8 cellular contexts compared by ENCODE assay signal in genomic region chr11:59186130-59186594, GRCh38. TPM values are rescaled to one million over a fixed set of nuclear protein-coding genes. Genes with fewer than 3 reads are reported as not detected.
DNase-seq lines count a peak whose midpoint lies in the region; ATAC-seq, FAIRE-seq and TF ChIP-seq lines count a peak whose summit lies in the region.

No MANE protein-coding gene starts in this region.

- TF ChIP-seq CTCF in BJ (IDR thresholded peaks at IDR 0.05; ENCODE audit: insufficient read depth, low read depth, low read length) = peak; percentile 64
- peak; percentile 50 to 62 for TF ChIP-seq CTCF in endothelial cell of umbilical vein (IDR thresholded peaks at IDR 0.05; ENCODE audit: extremely low read depth in 1 of 2, insufficient read depth in 1 of 2, low read depth in 1 of 2, low read length in 2 of 2)
- TF ChIP-seq CTCF in parathyroid adenoma (IDR thresholded peaks at IDR 0.05) = peak; percentile 31

- no peak for FAIRE-seq in endothelial cell of umbilical vein (lab: Jason Lieb, UNC)

- CTCF ChIA-PET in BJ (lab: Yijun Ruan, JAX) = interaction anchor here (1.0 to 14.0 kb wide), 9 partner anchors 8 to 32 kb away, joined by 3 to 160 read pairs (median 6); partner anchors contain the start of gene DTX4
- CTCF ChIA-PET in endothelial cell of umbilical vein (lab: Charles Lee) = interaction anchor here (0.6 to 6.4 kb wide), 15 partner anchors 9 to 213 kb away, joined by 3 to 74 read pairs (median 5); partner anchors contain the start of gene DTX4

- H3K4me1 ChIP-seq in endothelial cell of umbilical vein (ENCODE audit: control insufficient read depth, extremely low read depth, insufficient read depth, low read length) = peaks cover 2% of the 10 kb centered on the region
- no peaks in the 10 kb centered on the region for H3K4me1 ChIP-seq in parathyroid adenoma

- H3K9ac ChIP-seq in endothelial cell of umbilical vein (replicated peaks; ENCODE audit: extremely low read depth, insufficient read depth, low read length) = no peak overlapping the region
- H3K9ac ChIP-seq in parathyroid adenoma = no peak overlapping the region

- H3K4me2 ChIP-seq in endothelial cell of umbilical vein (ENCODE audit: insufficient read depth, low read length) = no peak overlapping the region
- no peak overlapping the region for H3K4me2 ChIP-seq in parathyroid adenoma (ENCODE audit: low read length)

- H3K9me3 ChIP-seq in endothelial cell of umbilical vein (replicated peaks; ENCODE audit: control insufficient read depth, insufficient read depth, low read length) = no peaks in the 10 kb centered on the region
- H3K9me3 ChIP-seq in parathyroid adenoma (ENCODE audit: control insufficient read depth, low read length) = no peaks in the 10 kb centered on the region

- H2AFZ ChIP-seq in endothelial cell of umbilical vein (ENCODE audit: low read depth, low read length) (no peak overlapping the region), parathyroid adenoma (no peak overlapping the region)

- no peak for TF ChIP-seq POLR2A in endothelial cell of umbilical vein (IDR thresholded peaks at IDR 0.05; ENCODE audit: low read depth, low read length)

- peak; percentile 71 for ATAC-seq in GM18909 (IDR thresholded peaks at IDR 0.05; ENCODE audit: poor library complexity, unreplicated experiment)
- ATAC-seq in GM21528 (IDR thresholded peaks at IDR 0.05; ENCODE audit: low FRiP score, unreplicated experiment) = no peak

- H3K36me3 ChIP-seq in BJ (ENCODE audit: control insufficient read depth, insufficient read depth, low read length) = no peaks in the 10 kb centered on the region
- H3K36me3 ChIP-seq in endothelial cell of umbilical vein (ENCODE audit: control insufficient read depth in 2 of 2, extremely low read depth in 1 of 2, insufficient read depth in 2 of 2, low read length in 2 of 2) = no peaks in the 10 kb centered on the region
- H3K36me3 ChIP-seq in parathyroid adenoma (ENCODE audit: control insufficient read depth, insufficient read depth, low read length) = no peaks in the 10 kb centered on the region

- H3K27ac ChIP-seq in endothelial cell of umbilical vein (ENCODE audit: insufficient read depth, low read depth, low read length) = no peak overlapping the region
- no peak overlapping the region for H3K27ac ChIP-seq in parathyroid adenoma

- dilution Hi-C loops in endothelial cell of umbilical vein (cut with MboI; ENCODE audit: extremely low pct_ligation_motif_present, low sequenced_read_pairs) = no loop called here

- H3K9me3 Mint-ChIP-seq in activated CD4-positive, alpha-beta T cell treated with anti-CD3 and anti-CD28 coated beads, Interleukin-2, amount 10 ng/mL, durations not matched to agents 24 days and 14 days = no peaks in the 10 kb centered on the region

- intact Hi-C loops in activated CD4-positive, alpha-beta T cell treated with anti-CD3 and anti-CD28 coated beads, Interleukin-2, amount 10 ng/mL, durations not matched to agents 24 days and 14 days (cut with micrococcal nuclease) = no loop called here
- intact Hi-C loops in endothelial cell of umbilical vein (cut with micrococcal nuclease) = loop anchor here (1.0 kb wide), 1 partner anchor 15 kb away; no protein-coding TSS in a partner anchor

- no peaks in the 10 kb centered on the region; the same call in 1 of the 2 replicates for H3K27me3 ChIP-seq in BJ (ENCODE audit: control insufficient read depth, insufficient read depth, low read length)
- H3K27me3 ChIP-seq in endothelial cell of umbilical vein (ENCODE audit: control insufficient read depth in 2 of 2, insufficient read depth in 2 of 2, low read length in 2 of 2) = peaks cover 4 to 11% of the 10 kb centered on the region in 2 experiments
- no peaks in the 10 kb centered on the region for H3K27me3 ChIP-seq in parathyroid adenoma (ENCODE audit: control insufficient read depth, insufficient read depth, low read length)

- no peaks in the 10 kb centered on the region for H3K79me2 ChIP-seq in endothelial cell of umbilical vein (ENCODE audit: control insufficient read depth, insufficient read depth, low read length)
- no peaks in the 10 kb centered on the region for H3K79me2 ChIP-seq in parathyroid adenoma

- no peak overlapping the region for H3K4me3 ChIP-seq in BJ (ENCODE audit: low read depth, low read length)
- H3K4me3 ChIP-seq in endothelial cell of umbilical vein (replicated peaks in 1 of 3; ENCODE audit: insufficient read depth in 1 of 3, low read depth in 1 of 3, low read length in 3 of 3) = no peak overlapping the region
- H3K4me3 ChIP-seq in parathyroid adenoma (ENCODE audit: low read depth, low read length) = no peak overlapping the region

- H3K4me3 Mint-ChIP-seq in activated CD4-positive, alpha-beta T cell treated with anti-CD3 and anti-CD28 coated beads, Interleukin-2, amount 10 ng/mL, durations not matched to agents 24 days and 14 days = no peak overlapping the region

- POLR2A ChIA-PET in BJ (lab: Charles Lee) (no interaction called here), endothelial cell of umbilical vein (lab: Charles Lee) (no interaction called here)

- H4K20me1 ChIP-seq in endothelial cell of umbilical vein (replicated peaks; ENCODE audit: control insufficient read depth, extremely low read depth, insufficient read depth, low read length) = no peaks in the 10 kb centered on the region

- no TSS peak for BruUV-seq in endothelial cell of umbilical vein (replicated peaks; lab: Mats Ljungman, UMichigan)

- H3K36me3 Mint-ChIP-seq in activated CD4-positive, alpha-beta T cell treated with anti-CD3 and anti-CD28 coated beads, Interleukin-2, amount 10 ng/mL, durations not matched to agents 24 days and 14 days (ENCODE audit: low read depth) = no peaks in the 10 kb centered on the region

- no peak overlapping the region for H3K27ac Mint-ChIP-seq in activated CD4-positive, alpha-beta T cell treated with anti-CD3 and anti-CD28 coated beads, Interleukin-2, amount 10 ng/mL, durations not matched to agents 24 days and 14 days

- peaks cover 2% of the 10 kb centered on the region for H3K4me1 Mint-ChIP-seq in activated CD4-positive, alpha-beta T cell treated with anti-CD3 and anti-CD28 coated beads, Interleukin-2, amount 10 ng/mL, durations not matched to agents 24 days and 14 days

- no peak for DNase-seq in BJ (ENCODE audit: low read depth)
- peak; percentile 48 for DNase-seq in HT1080 (ENCODE audit: low read depth)
- DNase-seq in activated CD4-positive, alpha-beta T cell treated with anti-CD3 and anti-CD28 coated beads, Interleukin-2, amount 10 ng/mL, durations not matched to agents 24 days and 14 days = peak; percentile 84
- peak; percentile 3 for DNase-seq in endothelial cell of umbilical vein (ENCODE audit: low read depth, low spot score)
- DNase-seq in SW 1271 (lab: John Stamatoyannopoulos, UW) = no peak

- peaks cover 24% of the 10 kb centered on the region for H3K27me3 Mint-ChIP-seq in activated CD4-positive, alpha-beta T cell treated with anti-CD3 and anti-CD28 coated beads, Interleukin-2, amount 10 ng/mL, durations not matched to agents 24 days and 14 days

- no peaks in the 10 kb centered on the region for H3K9me1 ChIP-seq in endothelial cell of umbilical vein (replicated peaks; ENCODE audit: control insufficient read depth, extremely low read depth, insufficient read depth, low read length)

RNA-seq across cellular contexts. Expression of gene DTX4, which starts 14.2 kb away (rescaled TPM):
- polyA plus RNA-seq in BJ (2011; rRNA removed) (0.98 and 1.2 TPM in 2 replicates), endothelial cell of umbilical vein (0.06 and 0.08 TPM in 2 replicates)
- 2.4 and 2.6 TPM in 2 replicates for polyA minus RNA-seq in BJ (2011; rRNA and poly(A)+ RNA removed)
- 1.2 and 2.8 TPM in 2 replicates for total RNA-seq in HT1080 (2014; rRNA removed; shearing (Covaris generic))
- polyA plus RNA-seq in HT1080 (2015; cell fraction: cytosol; rRNA removed) = 0.67 and 1.3 TPM in 2 replicates
- polyA plus RNA-seq in HT1080 (2015; cell fraction: nucleus; rRNA removed) = 1.00 and 1.4 TPM in 2 replicates
- 0.17 and 0.47 TPM in 2 replicates for total RNA-seq in activated CD4-positive, alpha-beta T cell treated with anti-CD3 and anti-CD28 coated beads, Interleukin-2, amount 10 ng/mL, durations not matched to agents 24 days and 14 days
- total RNA-seq in endothelial cell of umbilical vein = 0.51 and 0.91 TPM in 2 replicates
- 0.06 and 0.08 TPM in 2 replicates for polyA plus RNA-seq in endothelial cell of umbilical vein (2011; cell fraction: cytosol; rRNA removed)
- polyA plus RNA-seq in endothelial cell of umbilical vein (2011; cell fraction: nucleus; rRNA removed) = 0.14 and 0.18 TPM in 2 replicates
- polyA plus RNA-seq in endothelial cell of umbilical vein (2012) = 0.27 and 0.49 TPM in 2 replicates
- 0.19 and 0.34 TPM in 2 replicates for polyA minus RNA-seq in endothelial cell of umbilical vein
- 5.6 TPM for polyA minus RNA-seq in endothelial cell of umbilical vein (2011; cell fraction: cytosol; rRNA and poly(A)+ RNA removed)
- 0.05 and 0.24 TPM in 2 replicates for polyA minus RNA-seq in endothelial cell of umbilical vein (2011; cell fraction: nucleus; rRNA and poly(A)+ RNA removed)

RNA-seq across cellular contexts. Expression of gene MPEG1, which starts 26.6 kb away (rescaled TPM):
- polyA plus RNA-seq in BJ (2011; rRNA removed) (not detected in 2 replicates), endothelial cell of umbilical vein (not detected in 2 replicates)
- polyA minus RNA-seq in BJ (2011; rRNA and poly(A)+ RNA removed) = not detected in 2 replicates
- total RNA-seq in HT1080 (2014; rRNA removed; shearing (Covaris generic)) = not detected in 2 replicates
- not detected in 2 replicates for polyA plus RNA-seq in HT1080 (2015; cell fraction: cytosol; rRNA removed)
- not detected in 2 replicates for polyA plus RNA-seq in HT1080 (2015; cell fraction: nucleus; rRNA removed)
- total RNA-seq in activated CD4-positive, alpha-beta T cell treated with anti-CD3 and anti-CD28 coated beads, Interleukin-2, amount 10 ng/mL, durations not matched to agents 24 days and 14 days = not detected in 2 replicates
- total RNA-seq in endothelial cell of umbilical vein = not detected in 2 replicates
- polyA plus RNA-seq in endothelial cell of umbilical vein (2011; cell fraction: cytosol; rRNA removed) = not detected in 2 replicates
- not detected in 2 replicates for polyA plus RNA-seq in endothelial cell of umbilical vein (2011; cell fraction: nucleus; rRNA removed)
- polyA plus RNA-seq in endothelial cell of umbilical vein (2012) = not detected in 2 replicates
- polyA minus RNA-seq in endothelial cell of umbilical vein = not detected in 2 replicates
- polyA minus RNA-seq in endothelial cell of umbilical vein (2011; cell fraction: cytosol; rRNA and poly(A)+ RNA removed) = not detected
- not detected in 2 replicates for polyA minus RNA-seq in endothelial cell of umbilical vein (2011; cell fraction: nucleus; rRNA and poly(A)+ RNA removed)

RNA-seq across cellular contexts. Expression of gene FAM111A, which starts 43.5 kb away (rescaled TPM):
- polyA plus RNA-seq in BJ (2011; rRNA removed) = 19.7 and 30.3 TPM in 2 replicates
- polyA minus RNA-seq in BJ (2011; rRNA and poly(A)+ RNA removed) = 9.5 and 10.9 TPM in 2 replicates
- total RNA-seq in HT1080 (2014; rRNA removed; shearing (Covaris generic)) = 48.0 and 51.4 TPM in 2 replicates
- polyA plus RNA-seq in HT1080 (2015; cell fraction: cytosol; rRNA removed) = 22.5 and 29.1 TPM in 2 replicates
- 99.0 and 99.9 TPM in 2 replicates for polyA plus RNA-seq in HT1080 (2015; cell fraction: nucleus; rRNA removed)
- total RNA-seq in activated CD4-positive, alpha-beta T cell treated with anti-CD3 and anti-CD28 coated beads, Interleukin-2, amount 10 ng/mL, durations not matched to agents 24 days and 14 days = 62.2 and 71.2 TPM in 2 replicates
- 53.0 and 57.4 TPM in 2 replicates for total RNA-seq in endothelial cell of umbilical vein
- polyA plus RNA-seq in endothelial cell of umbilical vein = 13.6 and 20.1 TPM in 2 replicates
- 20.4 and 22.5 TPM in 2 replicates for polyA plus RNA-seq in endothelial cell of umbilical vein (2011; cell fraction: cytosol; rRNA removed)
- polyA plus RNA-seq in endothelial cell of umbilical vein (2011; cell fraction: nucleus; rRNA removed) = 112 and 119 TPM in 2 replicates
- 20.2 and 27.4 TPM in 2 replicates for polyA plus RNA-seq in endothelial cell of umbilical vein (2012)
- 32.8 and 33.6 TPM in 2 replicates for polyA minus RNA-seq in endothelial cell of umbilical vein
- 19.9 TPM for polyA minus RNA-seq in endothelial cell of umbilical vein (2011; cell fraction: cytosol; rRNA and poly(A)+ RNA removed)
- polyA minus RNA-seq in endothelial cell of umbilical vein (2011; cell fraction: nucleus; rRNA and poly(A)+ RNA removed) = 38.8 and 47.7 TPM in 2 replicates

Comparison
In these comparisons a context has a peak if more than half of its experiments do, and no peak if none do; other contexts are left out.
1. DNase-seq: peak in HT1080 (single experiment), activated CD4-positive, alpha-beta T cell treated with anti-CD3 and anti-CD28 coated beads, Interleukin-2, amount 10 ng/mL, durations not matched to agents 24 days and 14 days (single experiment) and endothelial cell of umbilical vein (single experiment); none in BJ (single experiment) and SW 1271 (0 of 2).
2. Peak in every context shown above with its lines, with median percentiles within 50 percentile points of each other: CTCF ChIP-seq.